16 cellular contexts compared by ENCODE assay signal in the genomic region with DNA sequence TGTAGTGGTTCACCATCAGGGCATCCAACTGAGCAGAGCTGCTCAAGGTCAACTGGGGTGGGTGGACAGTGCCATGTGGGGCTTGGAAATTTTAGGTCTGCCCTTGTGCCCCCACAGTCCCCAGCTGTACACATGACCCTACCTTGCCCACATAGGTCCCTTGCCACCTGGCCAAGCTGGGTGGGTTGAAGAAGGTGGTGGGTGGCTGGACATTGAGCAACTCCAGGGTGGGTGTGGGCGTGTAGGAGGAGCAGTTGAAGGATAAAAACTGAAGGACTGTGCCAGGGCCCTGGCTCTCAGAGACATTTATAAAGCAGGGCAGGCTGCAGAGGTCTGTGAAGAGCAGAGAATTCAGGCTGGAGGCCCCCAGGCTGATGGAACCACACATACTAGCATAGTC. TPM values are rescaled to one million over a fixed set of nuclear protein-coding genes. Genes with fewer than 3 reads are reported as not detected.
DNase-seq lines count a peak whose midpoint lies in the region; ATAC-seq, FAIRE-seq and TF ChIP-seq lines count a peak whose summit lies in the region.
"Had no signal": no experiment of that assay in that cellular context is flagged by ENCODE, and none has a peak within 500 bp of the region (broad histone marks: within the 10 kb centered on the region; RNA-seq: fewer than 3 reads in every experiment).

No MANE protein-coding gene starts in this region.

- H2BK120ac ChIP-seq in IMR-90 (ENCODE audit: low read depth, low read length): no peak overlapping the region
- no peak overlapping the region for H2BK120ac ChIP-seq in H1 (replicated peaks; ENCODE audit: low read depth, low read length)

- H3K4me2 ChIP-seq in GM23248 (ENCODE audit: unreplicated experiment) (no peak overlapping the region), IMR-90 (ENCODE audit: low read depth, low read length) (no peak overlapping the region), H1 (ENCODE audit: insufficient read depth in 1 of 2, low read depth in 2 of 2, low read length in 2 of 2) (no peak overlapping the region), smooth muscle cell (no peak overlapping the region)

- no peaks in the 10 kb centered on the region for H3K9me3 ChIP-seq in GM23248 (ENCODE audit: low read depth)
- H3K9me3 ChIP-seq in IMR-90 (ENCODE audit: control insufficient read depth, insufficient read depth, low read length): no peaks in the 10 kb centered on the region
- H3K9me3 ChIP-seq in H1 (ENCODE audit: insufficient read depth in 2 of 2, low read depth in 1 of 2, low read length in 1 of 2): no peaks in the 10 kb centered on the region
- no peaks in the 10 kb centered on the region for H3K9me3 ChIP-seq in smooth muscle cell (replicated peaks; ENCODE audit: low read depth)

- H2AK9ac ChIP-seq in IMR-90 (replicated peaks; ENCODE audit: low read depth, low read length, poor library complexity): peak overlapping the region; percentile 63

- peaks cover 0 to 6% of the 10 kb centered on the region in 2 experiments; a peak in 1 of 4 replicates for H3K79me1 ChIP-seq in IMR-90 (ENCODE audit: low read depth in 1 of 2, low read length in 2 of 2)
- H3K79me1 ChIP-seq in H1 (ENCODE audit: low read depth, low read length): no peaks in the 10 kb centered on the region

- H3K36me3 ChIP-seq in GM23248 (ENCODE audit: low read depth) (no peaks in the 10 kb centered on the region), IMR-90 (ENCODE audit: control insufficient read depth, insufficient read depth, low read length) (no peaks in the 10 kb centered on the region), H1 (ENCODE audit: control insufficient read depth in 2 of 4, insufficient read depth in 4 of 4, low read length in 3 of 4) (no peaks in the 10 kb centered on the region), smooth muscle cell (ENCODE audit: low read depth) (no peaks in the 10 kb centered on the region)

- BruUV-seq in IMR-90 (replicated peaks; lab: Mats Ljungman, UMichigan): no TSS peak

- no peak for FAIRE-seq in H1 (lab: Jason Lieb, UNC)
- FAIRE-seq: D721Med, GM12892, GM18507 had no signal

- H3K23ac ChIP-seq in IMR-90 (ENCODE audit: low read depth, low read length): no peak overlapping the region
- H3K23ac ChIP-seq in H1 (ENCODE audit: insufficient read length): no peak overlapping the region

- dilution Hi-C loops in IMR-90 (cut with HindIII; ENCODE audit: low sequenced_read_pairs, unreplicated experiment): no loop called here

- H2BK12ac ChIP-seq in H1 (ENCODE audit: low read depth, low read length): peak overlapping the region; percentile 50; the same call in 1 of the 2 replicates

- TF ChIP-seq CTCF in IMR-90 (conservative IDR thresholded peaks at IDR 0.05; ENCODE audit: low read depth, low read length) (no peak), H1 (IDR thresholded peaks at IDR 0.05; ENCODE audit: control extremely low read depth in 1 of 3, insufficient read depth in 1 of 3, low read depth in 1 of 3, low read length in 3 of 3) (no peak), smooth muscle cell (IDR thresholded peaks at IDR 0.05; ENCODE audit: borderline replicate concordance, insufficient read depth, poor library complexity, severe bottlenecking) (no peak)

- H2BK15ac ChIP-seq in IMR-90 (ENCODE audit: low read depth, low read length) (no peak overlapping the region), H1 (ENCODE audit: low read length) (no peak overlapping the region)

- no peak overlapping the region for H3K56ac ChIP-seq in IMR-90 (ENCODE audit: extremely low read depth, insufficient read depth, low read length)
- no peak overlapping the region for H3K56ac ChIP-seq in H1 (replicated peaks; ENCODE audit: insufficient read length, low read depth, low read length)

- H4K5ac ChIP-seq in IMR-90 (ENCODE audit: low read depth, low read length) (no peak overlapping the region), H1 (ENCODE audit: insufficient read length, low read depth, low read length) (no peak overlapping the region)

- H2AFZ ChIP-seq in GM23248 (peak overlapping the region; percentile 61), IMR-90 (replicated peaks; ENCODE audit: low read length, poor library complexity) (peak overlapping the region; percentile 27), H1 (ENCODE audit: low read length) (no peak overlapping the region), smooth muscle cell (ENCODE audit: low read depth) (no peak overlapping the region)

- H3K4ac ChIP-seq in IMR-90 (ENCODE audit: low read depth, low read length) (peak overlapping the region; percentile 1; the same call in 1 of the 2 replicates), H1 (replicated peaks; ENCODE audit: insufficient read length, low read depth, low read length) (no peak overlapping the region)

- H3K4me1 ChIP-seq in GM23248 (ENCODE audit: insufficient read depth): peaks cover 16% of the 10 kb centered on the region; the same call in 1 of the 2 replicates
- H3K4me1 ChIP-seq in IMR-90 (ENCODE audit: control insufficient read depth, insufficient read depth, low read length): peaks cover 9% of the 10 kb centered on the region
- H3K4me1 ChIP-seq in H1 (replicated peaks in 1 of 4; ENCODE audit: control insufficient read depth in 3 of 4, insufficient read depth in 4 of 4, low read length in 3 of 4): peaks cover 0 to 7% (median 5%) of the 10 kb centered on the region in 4 experiments; a peak in 5 of 7 replicates
- peaks cover 6% of the 10 kb centered on the region for H3K4me1 ChIP-seq in smooth muscle cell (ENCODE audit: low read depth)

- H4K20me1 ChIP-seq in GM23248 (ENCODE audit: insufficient read depth) (no peaks in the 10 kb centered on the region), IMR-90 (ENCODE audit: insufficient read depth, low read length) (no peaks in the 10 kb centered on the region), H1 (replicated peaks in 1 of 2; ENCODE audit: control insufficient read depth in 1 of 2, insufficient read depth in 2 of 2, low read length in 2 of 2) (no peaks in the 10 kb centered on the region), smooth muscle cell (ENCODE audit: low read depth) (no peaks in the 10 kb centered on the region)

- no peak overlapping the region for H3K18ac ChIP-seq in IMR-90 (ENCODE audit: low read depth, low read length)
- no peak overlapping the region for H3K18ac ChIP-seq in H1 (ENCODE audit: extremely low read depth, low read length)

- H3K27ac ChIP-seq in GM23248 (peak overlapping the region; percentile 71), IMR-90 (ENCODE audit: insufficient read depth, low read length) (no peak overlapping the region), H1 (ENCODE audit: low read depth, low read length) (no peak overlapping the region), smooth muscle cell (ENCODE audit: low read depth) (peak overlapping the region; percentile 29)

- POLR2A ChIA-PET in IMR-90 (lab: Charles Lee; ENCODE audit: unreplicated experiment): no interaction called here
- POLR2A ChIA-PET in H1 (lab: Charles Lee; ENCODE audit: partially characterized antibody): no interaction called here

- H3K9me1 ChIP-seq in IMR-90 (ENCODE audit: insufficient read depth, low read length): peaks cover 4% of the 10 kb centered on the region; the same call in 1 of the 2 replicates

- no peaks in the 10 kb centered on the region for H3K27me3 ChIP-seq in GM23248 (replicated peaks; ENCODE audit: insufficient read depth)
- H3K27me3 ChIP-seq in IMR-90 (ENCODE audit: control insufficient read depth, insufficient read depth, low read length): peaks cover 5% of the 10 kb centered on the region; the same call in 1 of the 2 replicates
- peaks cover 0 to 12% (median 7%) of the 10 kb centered on the region in 4 experiments; a peak in 6 of 7 replicates for H3K27me3 ChIP-seq in H1 (replicated peaks in 1 of 4; ENCODE audit: control insufficient read depth in 3 of 4, extremely low read depth in 1 of 4, insufficient read depth in 3 of 4, low read length in 3 of 4)
- H3K27me3 ChIP-seq in smooth muscle cell (ENCODE audit: low read depth): no peaks in the 10 kb centered on the region

- CTCF ChIA-PET in IMR-90 (lab: Yijun Ruan, JAX): interaction anchor here (1.3 kb wide), 1 partner anchor 30 kb away, joined by 3 read pairs; no protein-coding TSS in a partner anchor
- CTCF ChIA-PET in H1 (lab: Charles Lee; ENCODE audit: partially characterized antibody): interaction anchor here (1.3 to 17.0 kb wide), 6 partner anchors 10 to 107 kb away, joined by 3 to 266 read pairs (median 4); no protein-coding TSS in a partner anchor

- no peak for TF ChIP-seq EP300 in H1 (IDR thresholded peaks at IDR 0.05; ENCODE audit: borderline replicate concordance in 1 of 2, low read depth in 2 of 2, low read length in 2 of 2)

- H3K9me2 ChIP-seq in GM23248 (ENCODE audit: insufficient read depth): no peaks in the 10 kb centered on the region

- intact Hi-C loops in IMR-90 (cut with micrococcal nuclease): no loop called here

- WGBS in GM23248 (ENCODE audit: low coverage in 1 of 2, low lambda C conversion rate in 2 of 2, missing lambda C conversion rate in 2 of 2), 2 experiments: 60 to 83% methylated on average over 1 of the region's 1 CpG
- WGBS in IMR-90 (ENCODE audit: extremely low coverage in 2 of 2, insufficient read length in 1 of 2), 2 experiments: no CpG with 5 or more reads among the region's 1 CpG
- WGBS in H1 (ENCODE audit: extremely low coverage in 1 of 2, insufficient coverage in 1 of 2, insufficient read length in 1 of 2, insufficient replicate concordance in 2 of 2, low coverage in 1 of 2, low lambda C conversion rate in 2 of 2, missing lambda C conversion rate in 1 of 2), 2 experiments: 83% methylated on average over 1 of the region's 1 CpG; no CpG with 5 or more reads in 1 of the 2 experiments
- 83% methylated on average over 1 of the region's 1 CpG for WGBS in smooth muscle cell (ENCODE audit: low lambda C conversion rate)

- H3K79me2 ChIP-seq in GM23248 (ENCODE audit: insufficient read depth) (no peaks in the 10 kb centered on the region), H1 (ENCODE audit: control insufficient read depth in 1 of 2, insufficient read depth in 2 of 2, low read length in 2 of 2) (no peaks in the 10 kb centered on the region), smooth muscle cell (ENCODE audit: low read depth) (no peaks in the 10 kb centered on the region)

- DNase-seq in GM23248 (no peak), IMR-90 (no peak), H1 (ENCODE audit: low read depth in 1 of 2, low spot score in 2 of 2) (no peak), smooth muscle cell (lab: John Stamatoyannopoulos, UW; ENCODE audit: unreplicated experiment) (no peak), NCI-H748 treated with DMSO at 0.1 percent for 48 hours (lab: John Stamatoyannopoulos, UW) (no peak), GM03348 (ENCODE audit: low spot score) (no peak)
- no peak for DNase-seq in activated CD4-positive, alpha-beta T cell treated with anti-CD3 and anti-CD28 coated beads for 48 hours
- DNase-seq: CD8-positive, alpha-beta memory T cell; NCI-H1694 treated with DMSO at 0.1 percent for 48 hours; NCI-H510A; NCI-H774; RPMI8226 had no signal

- 0 out of 2 replicates have a peak, but pooled peaks cover 3% of the 10 kb centered on the region for H3F3A ChIP-seq in GM23248 (ENCODE audit: insufficient read depth)
- H3F3A ChIP-seq in smooth muscle cell (ENCODE audit: low read depth): no peaks in the 10 kb centered on the region

- TF ChIP-seq POLR2A in IMR-90 (IDR thresholded peaks at IDR 0.05; ENCODE audit: low read depth, low read length) (no peak), H1 (IDR thresholded peaks at IDR 0.05; ENCODE audit: control extremely low read depth in 1 of 2, low read depth in 2 of 2, low read length in 2 of 2) (no peak)

- peaks cover 8% of the 10 kb centered on the region; the same call in 1 of the 2 replicates for H3K23me2 ChIP-seq in H1 (ENCODE audit: low read depth, low read length)

- H4K91ac ChIP-seq in IMR-90 (ENCODE audit: insufficient read depth, low read depth, low read length) (no peak overlapping the region), H1 (replicated peaks; ENCODE audit: insufficient read length, low read length) (no peak overlapping the region)

- H3K4me3 ChIP-seq in GM23248 (no peak overlapping the region), IMR-90 (ENCODE audit: insufficient read depth, low read depth, low read length) (no peak overlapping the region), H1 (ENCODE audit: extremely low read depth in 1 of 4, insufficient read depth in 2 of 4, low read depth in 3 of 4, low read length in 4 of 4) (no peak overlapping the region), smooth muscle cell (no peak overlapping the region)

- in situ Hi-C loops in GM23248 (cut with MboI): no loop called here
- in situ Hi-C loops in IMR-90 (cut with MboI; ENCODE audit: low sequenced_read_pairs): no loop called here

- no peak for TF ChIP-seq RAD21 in IMR-90 (IDR thresholded peaks at IDR 0.05; ENCODE audit: low read length)
- no peak for TF ChIP-seq RAD21 in H1 (IDR thresholded peaks at IDR 0.05 in 1 of 2, conservative IDR thresholded peaks at IDR 0.05 in 1 of 2; ENCODE audit: low read depth in 2 of 2, low read length in 2 of 2)

- H2AK5ac ChIP-seq in IMR-90 (ENCODE audit: low read depth, low read length) (0 out of 2 replicates have a peak overlapping the region, but pooled peaks have one; percentile 18), H1 (ENCODE audit: low read depth, low read length) (no peak overlapping the region)

- no peak overlapping the region for H2BK20ac ChIP-seq in IMR-90 (ENCODE audit: low read depth, low read length)
- no peak overlapping the region for H2BK20ac ChIP-seq in H1 (ENCODE audit: low read length)

- no peak for ATAC-seq in IMR-90 (ENCODE audit: low read depth)

- H4K8ac ChIP-seq in IMR-90 (ENCODE audit: low read depth in 2 of 2, low read length in 2 of 2) (no peak overlapping the region; a peak in 1 of 4 replicates), H1 (ENCODE audit: extremely low read depth, insufficient read depth, low read length) (0 out of 2 replicates have a peak overlapping the region, but pooled peaks have one; percentile 14)

- peak overlapping the region; percentile 56 for H3K9ac ChIP-seq in GM23248
- no peak overlapping the region for H3K9ac ChIP-seq in IMR-90 (ENCODE audit: low read depth, low read length)
- no peak overlapping the region for H3K9ac ChIP-seq in H1 (replicated peaks in 1 of 4; ENCODE audit: extremely low read depth in 1 of 4, low read depth in 3 of 4, low read length in 3 of 4)
- H3K9ac ChIP-seq in smooth muscle cell (ENCODE audit: low read depth): peak overlapping the region; percentile 39

- no peak overlapping the region for H2BK5ac ChIP-seq in IMR-90 (ENCODE audit: low read depth, low read length, poor library complexity, severe bottlenecking)
- H2BK5ac ChIP-seq in H1 (ENCODE audit: low read depth, low read length): no peak overlapping the region; the same call in 1 of the 2 replicates

- no peak overlapping the region for H3K14ac ChIP-seq in IMR-90 (replicated peaks; ENCODE audit: low read depth, low read length)
- no peak overlapping the region for H3K14ac ChIP-seq in H1 (ENCODE audit: insufficient read length)

RNA-seq across cellular contexts. Expression of a gene that starts 0.6 kb away (rescaled TPM):
- total RNA-seq in GM23248 (2014; rRNA removed; shearing (Covaris generic)): not detected in 2 replicates
- polyA plus RNA-seq in GM23248 (2016; fragmentation: Nextera tagmentation; extraction: Ambion mirVana): not detected in 2 replicates
- not detected in 2 replicates for total RNA-seq in IMR-90 (2012; rRNA removed)
- 0.07 TPM in 1 of 2 replicates, not detected in the other for polyA plus RNA-seq in IMR-90 (2012; rRNA removed)
- polyA plus RNA-seq in IMR-90 (2012; cell fraction: cytosol; rRNA removed): 0.03 TPM in 1 of 2 replicates, not detected in the other
- polyA plus RNA-seq in IMR-90 (2012; cell fraction: nucleus; rRNA removed; ENCODE audit: low replicate concordance): 0.76 and 2.0 TPM in 2 replicates
- 0.50 and 0.54 TPM in 2 replicates for total RNA-seq in H1 (2021; fragmentation: NEBNext Ultra II Directional; extraction: Animal tissue kit (Norgen Biotek cat#: 25700))
- 0.60 and 0.96 TPM in 2 replicates for polyA plus RNA-seq in H1 (2011; rRNA removed)
- polyA plus RNA-seq in H1 (2011; cell fraction: cytosol; rRNA removed): 0.89 TPM
- 6.2 TPM for polyA plus RNA-seq in H1 (2011; cell fraction: nucleus; rRNA removed)
- polyA plus RNA-seq in H1 (2012, experiment 1 of 2): 0.38 to 0.50 TPM (median 0.42 TPM) in 4 replicates
- polyA plus RNA-seq in H1 (2012, experiment 2 of 2): not detected
- 0.18 TPM for polyA plus RNA-seq in H1 (2013, experiment 1 of 2)
- 0.17 TPM for polyA plus RNA-seq in H1 (2013, experiment 2 of 2)
- polyA minus RNA-seq in H1 (2011; rRNA and poly(A)+ RNA removed): 0.66 and 0.71 TPM in 2 replicates
- not detected for polyA minus RNA-seq in H1 (2011; cell fraction: cytosol; rRNA and poly(A)+ RNA removed)
- 1.00 TPM for polyA minus RNA-seq in H1 (2011; cell fraction: nucleus; rRNA and poly(A)+ RNA removed)
- total RNA-seq in smooth muscle cell: 0.31 and 4.8 TPM in 2 replicates
- polyA plus RNA-seq in smooth muscle cell: 0.84 TPM in 1 of 2 replicates, not detected in the other
- total RNA-seq: CD8-positive, alpha-beta memory T cell had no signal
- polyA plus RNA-seq: BJ; CD8-positive, alpha-beta memory T cell had no signal

RNA-seq across cellular contexts. Expression of a gene that starts 4.0 kb away (rescaled TPM):
- total RNA-seq in GM23248 (2014; rRNA removed; shearing (Covaris generic)): 7.1 and 12.0 TPM in 2 replicates
- polyA plus RNA-seq in GM23248 (2016; fragmentation: Nextera tagmentation; extraction: Ambion mirVana) (7.2 and 7.9 TPM in 2 replicates), IMR-90 (2012; rRNA removed) (4.5 and 5.4 TPM in 2 replicates), H1 (2011; rRNA removed) (4.7 and 4.8 TPM in 2 replicates), smooth muscle cell (7.3 and 8.1 TPM in 2 replicates)
- total RNA-seq in IMR-90 (2012; rRNA removed) (2.3 and 2.8 TPM in 2 replicates), smooth muscle cell (2.5 and 4.1 TPM in 2 replicates)
- polyA plus RNA-seq in IMR-90 (2012; cell fraction: cytosol; rRNA removed): 3.7 and 5.2 TPM in 2 replicates
- 1.5 and 3.6 TPM in 2 replicates for polyA plus RNA-seq in IMR-90 (2012; cell fraction: nucleus; rRNA removed; ENCODE audit: low replicate concordance)
- total RNA-seq in H1 (2021; fragmentation: NEBNext Ultra II Directional; extraction: Animal tissue kit (Norgen Biotek cat#: 25700)): 1.3 and 1.8 TPM in 2 replicates
- polyA plus RNA-seq in H1 (2011; cell fraction: cytosol; rRNA removed): 3.4 TPM
- 4.0 TPM for polyA plus RNA-seq in H1 (2011; cell fraction: nucleus; rRNA removed)
- polyA plus RNA-seq in H1 (2012, experiment 1 of 2): 0.70 to 2.1 TPM (median 1.8 TPM) in 4 replicates
- 1.6 TPM for polyA plus RNA-seq in H1 (2012, experiment 2 of 2)
- polyA plus RNA-seq in H1 (2013, experiment 1 of 2): 1.7 TPM
- 1.7 TPM for polyA plus RNA-seq in H1 (2013, experiment 2 of 2)
- 1.6 and 2.1 TPM in 2 replicates for polyA minus RNA-seq in H1 (2011; rRNA and poly(A)+ RNA removed)
- 1.1 TPM for polyA minus RNA-seq in H1 (2011; cell fraction: cytosol; rRNA and poly(A)+ RNA removed)
- polyA minus RNA-seq in H1 (2011; cell fraction: nucleus; rRNA and poly(A)+ RNA removed): 3.2 TPM

RNA-seq across cellular contexts. Expression of a gene that starts 12.8 kb away (rescaled TPM):
- total RNA-seq in GM23248 (2014; rRNA removed; shearing (Covaris generic)): 20.6 and 27.2 TPM in 2 replicates
- polyA plus RNA-seq in GM23248 (2016; fragmentation: Nextera tagmentation; extraction: Ambion mirVana) (18.7 and 20.3 TPM in 2 replicates), IMR-90 (2012; rRNA removed) (28.3 and 31.2 TPM in 2 replicates), H1 (2011; rRNA removed) (31.5 and 43.9 TPM in 2 replicates), smooth muscle cell (23.0 and 24.6 TPM in 2 replicates)
- total RNA-seq in IMR-90 (2012; rRNA removed) (28.6 and 28.7 TPM in 2 replicates), smooth muscle cell (26.8 and 31.1 TPM in 2 replicates)
- 21.4 and 28.9 TPM in 2 replicates for polyA plus RNA-seq in IMR-90 (2012; cell fraction: cytosol; rRNA removed)
- 31.3 and 54.5 TPM in 2 replicates for polyA plus RNA-seq in IMR-90 (2012; cell fraction: nucleus; rRNA removed; ENCODE audit: low replicate concordance)
- total RNA-seq in H1 (2021; fragmentation: NEBNext Ultra II Directional; extraction: Animal tissue kit (Norgen Biotek cat#: 25700)): 35.2 and 36.3 TPM in 2 replicates
- polyA plus RNA-seq in H1 (2011; cell fraction: cytosol; rRNA removed): 35.7 TPM
- 57.3 TPM for polyA plus RNA-seq in H1 (2011; cell fraction: nucleus; rRNA removed)
- polyA plus RNA-seq in H1 (2012, experiment 1 of 2): 24.6 to 29.9 TPM (median 26.4 TPM) in 4 replicates
- 31.3 TPM for polyA plus RNA-seq in H1 (2012, experiment 2 of 2)
- 15.2 TPM for polyA plus RNA-seq in H1 (2013, experiment 1 of 2)
- polyA plus RNA-seq in H1 (2013, experiment 2 of 2): 15.8 TPM
- polyA minus RNA-seq in H1 (2011; rRNA and poly(A)+ RNA removed): 93.9 and 111 TPM in 2 replicates
- polyA minus RNA-seq in H1 (2011; cell fraction: cytosol; rRNA and poly(A)+ RNA removed): 35.8 TPM
- 20.8 TPM for polyA minus RNA-seq in H1 (2011; cell fraction: nucleus; rRNA and poly(A)+ RNA removed)

RNA-seq across cellular contexts. Expression of a gene that starts 14.6 kb away (rescaled TPM):
- 35.7 and 41.6 TPM in 2 replicates for total RNA-seq in GM23248 (2014; rRNA removed; shearing (Covaris generic))
- polyA plus RNA-seq in GM23248 (2016; fragmentation: Nextera tagmentation; extraction: Ambion mirVana) (14.0 and 16.9 TPM in 2 replicates), IMR-90 (2012; rRNA removed) (57.0 and 57.8 TPM in 2 replicates), H1 (2011; rRNA removed) (0.65 and 1.8 TPM in 2 replicates), smooth muscle cell (6.6 and 10.3 TPM in 2 replicates)
- total RNA-seq in IMR-90 (2012; rRNA removed) (15.3 and 18.6 TPM in 2 replicates), smooth muscle cell (0.94 and 6.9 TPM in 2 replicates)
- 15.4 and 23.7 TPM in 2 replicates for polyA plus RNA-seq in IMR-90 (2012; cell fraction: cytosol; rRNA removed)
- polyA plus RNA-seq in IMR-90 (2012; cell fraction: nucleus; rRNA removed; ENCODE audit: low replicate concordance): 627 and 1,170 TPM in 2 replicates
- total RNA-seq in H1 (2021; fragmentation: NEBNext Ultra II Directional; extraction: Animal tissue kit (Norgen Biotek cat#: 25700)): 0.34 and 1.9 TPM in 2 replicates
- polyA plus RNA-seq in H1 (2011; cell fraction: cytosol; rRNA removed): 1.6 TPM
- polyA plus RNA-seq in H1 (2011; cell fraction: nucleus; rRNA removed): 8.9 TPM
- polyA plus RNA-seq in H1 (2012, experiment 1 of 2): 0.66 to 1.4 TPM (median 0.97 TPM) in 4 replicates
- polyA plus RNA-seq in H1 (2012, experiment 2 of 2): 0.46 TPM
- 0.26 TPM for polyA plus RNA-seq in H1 (2013, experiment 1 of 2)
- polyA plus RNA-seq in H1 (2013, experiment 2 of 2): 0.22 TPM
- polyA minus RNA-seq in H1 (2011; rRNA and poly(A)+ RNA removed): 1.3 TPM in 1 of 2 replicates, not detected in the other
- polyA minus RNA-seq in H1 (2011; cell fraction: cytosol; rRNA and poly(A)+ RNA removed): not detected
- polyA minus RNA-seq in H1 (2011; cell fraction: nucleus; rRNA and poly(A)+ RNA removed): 2.8 TPM

RNA-seq across cellular contexts. Expression of a gene that starts 57.3 kb away (rescaled TPM):
- total RNA-seq in GM23248 (2014; rRNA removed; shearing (Covaris generic)): 4.5 and 6.6 TPM in 2 replicates
- polyA plus RNA-seq in GM23248 (2016; fragmentation: Nextera tagmentation; extraction: Ambion mirVana) (4.1 and 5.2 TPM in 2 replicates), IMR-90 (2012; rRNA removed) (9.2 and 10.0 TPM in 2 replicates), H1 (2011; rRNA removed) (27.7 and 29.5 TPM in 2 replicates), smooth muscle cell (3.3 and 4.6 TPM in 2 replicates)
- total RNA-seq in IMR-90 (2012; rRNA removed) (5.3 and 6.3 TPM in 2 replicates), smooth muscle cell (1.1 and 3.8 TPM in 2 replicates)
- polyA plus RNA-seq in IMR-90 (2012; cell fraction: cytosol; rRNA removed): 3.3 and 4.5 TPM in 2 replicates
- polyA plus RNA-seq in IMR-90 (2012; cell fraction: nucleus; rRNA removed; ENCODE audit: low replicate concordance): 22.2 and 30.7 TPM in 2 replicates
- total RNA-seq in H1 (2021; fragmentation: NEBNext Ultra II Directional; extraction: Animal tissue kit (Norgen Biotek cat#: 25700)): 25.4 and 28.1 TPM in 2 replicates
- polyA plus RNA-seq in H1 (2011; cell fraction: cytosol; rRNA removed): 29.3 TPM
- polyA plus RNA-seq in H1 (2011; cell fraction: nucleus; rRNA removed): 101 TPM
- 21.5 to 33.3 TPM (median 29.6 TPM) in 4 replicates for polyA plus RNA-seq in H1 (2012, experiment 1 of 2)
- polyA plus RNA-seq in H1 (2012, experiment 2 of 2): 18.8 TPM
- polyA plus RNA-seq in H1 (2013, experiment 1 of 2): 22.0 TPM
- 20.9 TPM for polyA plus RNA-seq in H1 (2013, experiment 2 of 2)
- polyA minus RNA-seq in H1 (2011; rRNA and poly(A)+ RNA removed): 37.3 and 44.4 TPM in 2 replicates
- 14.4 TPM for polyA minus RNA-seq in H1 (2011; cell fraction: cytosol; rRNA and poly(A)+ RNA removed)
- 39.7 TPM for polyA minus RNA-seq in H1 (2011; cell fraction: nucleus; rRNA and poly(A)+ RNA removed)

Comparison
In these comparisons a context has a peak if more than half of its experiments do, and no peak if none do; other contexts are left out.
1. H2AFZ ChIP-seq: peak in GM23248 (single experiment) and IMR-90 (single experiment); none in H1 (single experiment) and smooth muscle cell (single experiment).
2. H3K27ac ChIP-seq: peak in GM23248 (single experiment) and smooth muscle cell (single experiment); none in IMR-90 (single experiment) and H1 (single experiment).
3. H3K9ac ChIP-seq: peak in GM23248 (single experiment) and smooth muscle cell (single experiment); none in IMR-90 (single experiment) and H1 (0 of 4).